In genomic region chr3:78026429-78026828, GRCh38 we compare ENCODE assay signal across 24 cellular contexts.
"Had no signal": no experiment of that assay in that cellular context is flagged by ENCODE, and none has a peak within 500 bp of the region (broad histone marks: within the 10 kb centered on the region; RNA-seq: fewer than 3 reads in every experiment).

No MANE protein-coding gene starts in this region.

- H3K9me3 ChIP-seq: thoracic aorta, transverse colon had no signal

- FAIRE-seq: islet of Langerhans had no signal

- H3K27ac ChIP-seq: dorsolateral prefrontal cortex, epithelial cell of prostate, esophagus muscularis mucosa, gastroesophageal sphincter, spleen, transverse colon had no signal

- H3K36me3 Mint-ChIP-seq: natural killer cell; stimulated activated naive B cell treated with anti-CD40 and anti-IgM and Interleukin-4, amounts not matched to agents 10 μg/mL and 1 μg/mL and 100 μg/mL, for 72 hours had no signal

- H3K27ac Mint-ChIP-seq: mesothelial cell of epicardium; natural killer cell; stimulated activated naive B cell treated with anti-CD40 and anti-IgM and Interleukin-4, amounts not matched to agents 10 μg/mL and 1 μg/mL and 100 μg/mL, for 72 hours; stimulated activated naive CD8-positive, alpha-beta T cell treated with anti-CD3 and anti-CD28 coated beads, Interleukin-15, amount 100 ng/mL, for 72 hours had no signal

- H3K27me3 Mint-ChIP-seq: central memory CD8-positive, alpha-beta T cell; stimulated activated naive B cell treated with anti-CD40 and anti-IgM and Interleukin-4, amounts not matched to agents 10 μg/mL and 1 μg/mL and 100 μg/mL, for 72 hours; stimulated activated naive CD8-positive, alpha-beta T cell treated with anti-CD3 and anti-CD28 coated beads, Interleukin-15, amount 100 ng/mL, for 72 hours had no signal

- ATAC-seq: gastroesophageal sphincter; left lobe of liver; natural killer cell; sciatic nerve; stimulated activated naive B cell treated with anti-CD40 and anti-IgM and Interleukin-4, amounts not matched to agents 10 μg/mL and 1 μg/mL and 100 μg/mL, for 72 hours; stimulated activated naive CD8-positive, alpha-beta T cell treated with anti-CD3 and anti-CD28 coated beads, Interleukin-15, amount 100 ng/mL, for 72 hours had no signal

- H3K4me1 ChIP-seq: esophagus muscularis mucosa, gastroesophageal sphincter, spleen, transverse colon had no signal

- H3K4me3 Mint-ChIP-seq: central memory CD8-positive, alpha-beta T cell; mesothelial cell of epicardium; natural killer cell; neural crest cell; stimulated activated naive B cell treated with anti-CD40 and anti-IgM and Interleukin-4, amounts not matched to agents 10 μg/mL and 1 μg/mL and 100 μg/mL, for 72 hours; stimulated activated naive CD8-positive, alpha-beta T cell treated with anti-CD3 and anti-CD28 coated beads, Interleukin-15, amount 100 ng/mL, for 72 hours had no signal

- H3K27me3 ChIP-seq: dorsolateral prefrontal cortex, esophagus muscularis mucosa, gastroesophageal sphincter, spleen, transverse colon had no signal

- H3K4me1 Mint-ChIP-seq: central memory CD8-positive, alpha-beta T cell; natural killer cell; neural crest cell; stimulated activated naive B cell treated with anti-CD40 and anti-IgM and Interleukin-4, amounts not matched to agents 10 μg/mL and 1 μg/mL and 100 μg/mL, for 72 hours; stimulated activated naive CD8-positive, alpha-beta T cell treated with anti-CD3 and anti-CD28 coated beads, Interleukin-15, amount 100 ng/mL, for 72 hours had no signal

- H3K36me3 ChIP-seq: esophagus muscularis mucosa, gastroesophageal sphincter, spleen, thoracic aorta, transverse colon had no signal

- H3K4me3 ChIP-seq: dorsolateral prefrontal cortex, esophagus muscularis mucosa, gastroesophageal sphincter, spleen, thoracic aorta, transverse colon had no signal

- DNase-seq: cortex of kidney; dorsolateral prefrontal cortex; effector memory CD4-positive, alpha-beta T cell; hypothalamus; natural killer cell; posterior cingulate gyrus; spleen; stimulated activated CD4-positive, alpha-beta T cell treated with anti-CD3 and anti-CD28 coated beads, Interleukin-15, amount 100 ng/mL, for 24 hours; stimulated activated CD4-positive, alpha-beta T cell treated with anti-CD3 and anti-CD28 coated beads, Interleukin-2, amount 100 ng/mL, for 24 hours; stimulated activated CD4-positive, alpha-beta T cell treated with anti-CD3 and anti-CD28 coated beads, Interleukin-4, amount 100 ng/mL, for 4 hours; stimulated activated naive B cell treated with anti-CD40 and anti-IgM and Interleukin-4, amounts not matched to agents 10 μg/mL and 1 μg/mL and 100 μg/mL, for 72 hours; stimulated activated naive CD8-positive, alpha-beta T cell treated with anti-CD3 and anti-CD28 coated beads, Interleukin-15, amount 100 ng/mL, for 72 hours; substantia nigra; transverse colon had no signal
